In genomic region chr16:2597560-2597902, GRCh38 we compare ENCODE assay signal across 16 cellular contexts. TPM values are rescaled to one million over a fixed set of nuclear protein-coding genes. Genes with fewer than 3 reads are reported as not detected.
DNase-seq lines count a peak whose midpoint lies in the region; ATAC-seq lines count a peak whose summit lies in the region.
"Had no signal": no experiment of that assay in that cellular context is flagged by ENCODE, and none has a peak within 500 bp of the region (broad histone marks: within the 10 kb centered on the region; RNA-seq: fewer than 3 reads in every experiment).

No MANE protein-coding gene starts in this region.

- no peak overlapping the region for H2BK12ac ChIP-seq in neuronal stem cell (ENCODE audit: low read length)

- no peak overlapping the region for H4K91ac ChIP-seq in neuronal stem cell (ENCODE audit: low read depth, low read length, poor library complexity)

- peak overlapping the region; percentile 43 for H3K23ac ChIP-seq in neuronal stem cell (ENCODE audit: low read depth, low read length, poor library complexity)

- H3K4me3 ChIP-seq in neuronal stem cell (ENCODE audit: low read length in 2 of 2) (no peak overlapping the region), aorta (ENCODE audit: low read length in 2 of 2) (no peak overlapping the region)

- H3K9ac ChIP-seq in neuronal stem cell (ENCODE audit: low read depth, low read length, poor library complexity): peak overlapping the region; percentile 4

- no peak overlapping the region for H3K4me2 ChIP-seq in neuronal stem cell (ENCODE audit: insufficient read depth, low read length, poor library complexity, severe bottlenecking)

- H3K18ac ChIP-seq in neuronal stem cell (ENCODE audit: low read length): no peak overlapping the region

- intact Hi-C loops in left ventricle myocardium superior (cut with micrococcal nuclease) (no loop called here), Right ventricle myocardium superior (cut with DNase I) (no loop called here), aorta (cut with DNase I) (loop anchor here in 1 of 2 donors (10.0 kb wide), 1 partner anchor 63 kb away; the partner anchor contains the start of genes CEMP1 and PDPK1)

- H3K4me1 Mint-ChIP-seq in T-helper 17 cell: peaks cover 6% of the 10 kb centered on the region

- no peaks in the 10 kb centered on the region for H3K36me3 Mint-ChIP-seq in T-helper 17 cell (ENCODE audit: low read depth)

- no peak overlapping the region for H2AK5ac ChIP-seq in neuronal stem cell (ENCODE audit: low read depth, low read length)

- H3K14ac ChIP-seq in neuronal stem cell (ENCODE audit: low read length): no peak overlapping the region

- H3K36me3 ChIP-seq in neuronal stem cell (replicated peaks in 1 of 2; ENCODE audit: control insufficient read depth in 2 of 2, insufficient read depth in 2 of 2, low read length in 2 of 2) (peaks cover 9 to 34% of the 10 kb centered on the region in 2 donors), aorta (ENCODE audit: control insufficient read depth in 1 of 2, insufficient read depth in 2 of 2, low read length in 1 of 2) (peaks cover 0 to 2% of the 10 kb centered on the region in 2 donors)

- no peaks in the 10 kb centered on the region for H3K27me3 Mint-ChIP-seq in T-helper 17 cell

- H3K27me3 ChIP-seq in neuronal stem cell (ENCODE audit: control insufficient read depth in 3 of 3, insufficient read depth in 3 of 3, low read depth in 1 of 3, low read length in 3 of 3): no peaks in the 10 kb centered on the region
- no peaks in the 10 kb centered on the region for H3K27me3 ChIP-seq in aorta (ENCODE audit: control insufficient read depth in 1 of 2, insufficient read depth in 2 of 2, low read length in 1 of 2)

- WGBS in neuronal stem cell (ENCODE audit: extremely low coverage in 2 of 2, insufficient read length in 2 of 2, insufficient replicate concordance in 1 of 2), 2 donors: no CpG with 5 or more reads among the region's 22 CpGs
- WGBS in aorta, 2 donors: 94% methylated on average over 22 of the region's 22 CpGs

- H2BK120ac ChIP-seq in neuronal stem cell (ENCODE audit: low read depth, low read length): no peak overlapping the region

- no peak overlapping the region for H3K27ac Mint-ChIP-seq in T-helper 17 cell

- peak; percentile 24 for DNase-seq in left ventricle myocardium superior
- no peak for DNase-seq in Right ventricle myocardium superior
- peak; percentile 56 for DNase-seq in cerebellum (ENCODE audit: low spot score)
- no peak for DNase-seq in neuronal stem cell (ENCODE audit: low spot score)
- peak; percentile 38 to 63 for DNase-seq in aorta
- no peak for DNase-seq in T-helper 17 cell
- DNase-seq: DND-41, GF-D8, NCI-H1048, NCI-H1436 treated with DMSO at 0.1 percent for 48 hours, NCI-H2081, NCI-H510A treated with DMSO at 0.1 percent for 48 hours had no signal

- H2BK5ac ChIP-seq in neuronal stem cell (ENCODE audit: low read length): no peak overlapping the region

- peaks cover 1% of the 10 kb centered on the region for H3K79me1 ChIP-seq in neuronal stem cell (ENCODE audit: low read depth, low read length)

- no peak for ATAC-seq in left ventricle myocardium superior
- ATAC-seq in Right ventricle myocardium superior (ENCODE audit: poor library complexity): no peak
- ATAC-seq in aorta (ENCODE audit: low FRiP score): no peak
- ATAC-seq in T-helper 17 cell: no peak
- ATAC-seq in HG03175 (IDR thresholded peaks at IDR 0.05; ENCODE audit: unreplicated experiment): no peak
- no peak for ATAC-seq in GM21529 (IDR thresholded peaks at IDR 0.05; ENCODE audit: unreplicated experiment)
- ATAC-seq: Panc1, Right ventricle myocardium inferior had no signal

- peaks cover 2 to 37% of the 10 kb centered on the region in 2 donors for H3K4me1 ChIP-seq in neuronal stem cell (ENCODE audit: control insufficient read depth in 2 of 2, insufficient read depth in 1 of 2, low read depth in 1 of 2, low read length in 2 of 2)
- H3K4me1 ChIP-seq in aorta (ENCODE audit: control insufficient read depth in 1 of 2, insufficient read depth in 2 of 2, low read length in 2 of 2): no peaks in the 10 kb centered on the region

- H3K27ac ChIP-seq in neuronal stem cell (replicated peaks; ENCODE audit: low read length): peak overlapping the region; percentile 59
- no peak overlapping the region for H3K27ac ChIP-seq in aorta (ENCODE audit: low read depth in 1 of 2, low read length in 2 of 2)

- H2AFZ ChIP-seq in neuronal stem cell (ENCODE audit: low read length): no peak overlapping the region

- H2BK15ac ChIP-seq in neuronal stem cell (ENCODE audit: low read length): no peak overlapping the region

- H4K8ac ChIP-seq in neuronal stem cell (ENCODE audit: low read depth, low read length): no peak overlapping the region

- H3K4ac ChIP-seq in neuronal stem cell (ENCODE audit: low read length): no peak overlapping the region

- no peak overlapping the region for H3K4me3 Mint-ChIP-seq in T-helper 17 cell

- H3K9me3 ChIP-seq in neuronal stem cell (replicated peaks in 1 of 2; ENCODE audit: control insufficient read depth in 2 of 2, insufficient read depth in 1 of 2, low read depth in 1 of 2, low read length in 2 of 2): no peaks in the 10 kb centered on the region
- H3K9me3 ChIP-seq in aorta (ENCODE audit: control insufficient read depth, low read length): no peaks in the 10 kb centered on the region
- no peaks in the 10 kb centered on the region for H3K9me3 ChIP-seq in T-helper 17 cell (ENCODE audit: control insufficient read depth, low read length, poor library complexity, severe bottlenecking)

RNA-seq across cellular contexts. Expression of gene PDPK1, which starts 59.7 kb away (rescaled TPM):
- total RNA-seq in left ventricle myocardium superior (43.1 TPM), Right ventricle myocardium superior (38.5 TPM), cerebellum (29.7 TPM), aorta (10 to 100 TPM; 43.0 to 46.4 TPM), T-helper 17 cell (10 to 100 TPM; 65.5 to 69.7 TPM)
- 9.7 TPM for polyA plus RNA-seq in neuronal stem cell (2013, experiment 1 of 2)
- polyA plus RNA-seq in neuronal stem cell (2013, experiment 2 of 2): 10.3 TPM
- polyA plus RNA-seq in aorta: 10 to 100 TPM; 12.7 to 17.9 TPM

Comparison
In these comparisons a context has a peak if more than half of its experiments do, and no peak if none do; other contexts are left out.
1. DNase-seq: peak in left ventricle myocardium superior (single experiment), cerebellum (single experiment) and aorta (2 of 2); none in Right ventricle myocardium superior (single experiment), neuronal stem cell (single experiment) and T-helper 17 cell (0 of 3).